In the genomic region with DNA sequence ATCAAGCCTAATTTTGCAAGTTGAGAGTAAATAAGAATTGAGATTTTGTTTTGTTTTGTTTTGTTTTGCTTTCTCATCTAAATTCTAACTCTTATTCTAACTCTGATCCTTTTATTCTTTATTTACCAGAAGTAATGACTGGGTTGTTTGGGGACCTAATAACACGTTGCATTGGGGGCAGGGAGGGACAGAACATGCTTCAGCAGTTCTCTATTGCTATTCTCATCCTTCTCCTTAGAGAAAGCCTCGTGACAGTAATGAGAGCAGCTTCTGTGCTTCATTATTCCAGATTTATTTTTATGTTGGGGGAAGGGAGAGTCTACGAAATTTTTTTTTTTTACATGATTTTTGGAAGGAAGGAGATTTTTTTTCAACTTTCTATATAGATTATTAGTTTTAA, we compare ENCODE assay signal across 1 cellular context.
A peak's percentile ranks its signal among the peaks of the same experiment; 100 is the strongest.
TF ChIP-seq lines count a peak whose summit lies in the region.

No MANE protein-coding gene starts in this region.

TF ChIP-seq in HEK293, 187 proteins besides CTCF, POLR2A, EP300 and RAD21 (continued from another document):
- TF ChIP-seq, protein P1, sequence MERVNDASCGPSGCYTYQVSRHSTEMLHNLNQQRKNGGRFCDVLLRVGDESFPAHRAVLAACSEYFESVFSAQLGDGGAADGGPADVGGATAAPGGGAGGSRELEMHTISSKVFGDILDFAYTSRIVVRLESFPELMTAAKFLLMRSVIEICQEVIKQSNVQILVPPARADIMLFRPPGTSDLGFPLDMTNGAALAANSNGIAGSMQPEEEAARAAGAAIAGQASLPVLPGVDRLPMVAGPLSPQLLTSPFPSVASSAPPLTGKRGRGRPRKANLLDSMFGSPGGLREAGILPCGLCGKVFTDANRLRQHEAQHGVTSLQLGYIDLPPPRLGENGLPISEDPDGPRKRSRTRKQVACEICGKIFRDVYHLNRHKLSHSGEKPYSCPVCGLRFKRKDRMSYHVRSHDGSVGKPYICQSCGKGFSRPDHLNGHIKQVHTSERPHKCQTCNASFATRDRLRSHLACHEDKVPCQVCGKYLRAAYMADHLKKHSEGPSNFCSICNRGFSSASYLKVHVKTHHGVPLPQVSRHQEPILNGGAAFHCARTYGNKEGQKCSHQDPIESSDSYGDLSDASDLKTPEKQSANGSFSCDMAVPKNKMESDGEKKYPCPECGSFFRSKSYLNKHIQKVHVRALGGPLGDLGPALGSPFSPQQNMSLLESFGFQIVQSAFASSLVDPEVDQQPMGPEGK (tag by site-specific recombination; IDR thresholded peaks at IDR 0.05): peak; percentile 12; the same call in 1 of the 2 replicates
- TF ChIP-seq SP7 (tag by site-specific recombination; IDR thresholded peaks at IDR 0.05): peak; percentile 89
